Comparison of ENCODE assay signal across 7 cellular contexts in the genomic region with DNA sequence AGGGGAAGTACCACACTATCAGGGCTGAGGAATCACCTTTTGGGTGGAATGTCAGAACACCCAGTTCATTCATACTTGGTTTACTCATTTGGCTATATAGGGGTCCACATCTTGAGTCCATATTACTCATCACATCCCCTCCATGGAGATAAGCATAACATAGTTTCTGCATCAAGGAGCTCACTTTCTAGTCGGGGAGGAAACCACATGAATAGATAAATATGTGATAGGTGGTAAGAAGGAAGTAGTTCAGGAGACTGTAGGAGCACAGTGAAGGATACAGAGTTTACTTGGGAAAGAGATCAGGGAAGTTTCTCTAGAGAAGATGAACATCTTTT. TPM values are rescaled to one million over a fixed set of nuclear protein-coding genes. Genes with fewer than 3 reads are reported as not detected.
"Had no signal": no experiment of that assay in that cellular context is flagged by ENCODE, and none has a peak within 500 bp of the region (broad histone marks: within the 10 kb centered on the region; RNA-seq: fewer than 3 reads in every experiment).

No MANE protein-coding gene starts in this region.

RNA-seq across cellular contexts. Expression of a gene that starts 4.4 kb away (rescaled TPM):
- total RNA-seq: cardiac septum, LHCN-M2, M059J, PC-9, SK-MEL-5 had no signal

RNA-seq across cellular contexts. Expression of a gene that starts 9.9 kb away (rescaled TPM):
- total RNA-seq: cardiac septum, colonic mucosa, LHCN-M2, M059J, PC-9, SK-MEL-5 had no signal

RNA-seq across cellular contexts. Expression of a gene that starts 30.0 kb away (rescaled TPM):
- total RNA-seq: M059J had no signal

RNA-seq across cellular contexts. Expression of a gene that starts 57.9 kb away (rescaled TPM):
- total RNA-seq: cerebellum, SK-MEL-5 had no signal
